ENCODE assay signal across 10 cellular contexts in genomic region chr19:46404039-46404883, GRCh38. TPM values are rescaled to one million over a fixed set of nuclear protein-coding genes. Genes with fewer than 3 reads are reported as not detected.
DNase-seq lines count a peak whose midpoint lies in the region; ATAC-seq and TF ChIP-seq lines count a peak whose summit lies in the region.
"Had no signal": no experiment of that assay in that cellular context is flagged by ENCODE, and none has a peak within 500 bp of the region (broad histone marks: within the 10 kb centered on the region; RNA-seq: fewer than 3 reads in every experiment).

No MANE protein-coding gene starts in this region.

- no peak for ATAC-seq in GM21717 (IDR thresholded peaks at IDR 0.05; ENCODE audit: unreplicated experiment)
- ATAC-seq in HG03025 (IDR thresholded peaks at IDR 0.05; ENCODE audit: low FRiP score, unreplicated experiment), result no peak

- H3K27ac ChIP-seq in SJCRH30, result peak overlapping the region; percentile 56
- H3K27ac ChIP-seq: KMS-11 had no signal

- H3K9me3 Mint-ChIP-seq in osteocyte (ENCODE audit: unreplicated experiment), result no peaks in the 10 kb centered on the region

- H3K27ac Mint-ChIP-seq in osteocyte (ENCODE audit: unreplicated experiment), result peak overlapping the region; percentile 38

- DNase-seq in ELF-1 (ENCODE audit: low read depth, low spot score), result peak; percentile 82
- DNase-seq in SJCRH30, result peak; percentile 86 to 89
- peak; percentile 61 for DNase-seq in glomerular visceral epithelial cell (ENCODE audit: extremely low spot score)
- no peak for DNase-seq in osteocyte (ENCODE audit: extremely low spot score, unreplicated experiment)
- DNase-seq in activated CD4-positive, alpha-beta T cell treated with anti-CD3 and anti-CD28 coated beads, Interleukin-2, amount 50 U/mL, for 4 hours, result no peak
- DNase-seq in central memory CD4-positive, alpha-beta T cell, result no peak

- peak overlapping the region; percentile 50 for H3K4me3 ChIP-seq in SJCRH30

- H3K9me3 ChIP-seq in SJCRH30 (replicated peaks), result no peaks in the 10 kb centered on the region

- peak overlapping the region; percentile 55 for H3K4me3 Mint-ChIP-seq in osteocyte (ENCODE audit: unreplicated experiment)

- H3K4me1 Mint-ChIP-seq in osteocyte (ENCODE audit: unreplicated experiment), result peaks cover 29% of the 10 kb centered on the region

- H3K36me3 Mint-ChIP-seq in osteocyte (ENCODE audit: unreplicated experiment), result peaks cover 5% of the 10 kb centered on the region

- H3K4me1 ChIP-seq in SJCRH30, result 0 out of 2 replicates have a peak, but pooled peaks cover 2% of the 10 kb centered on the region

- H3K36me3 ChIP-seq in SJCRH30, result no peaks in the 10 kb centered on the region

- peaks cover 3% of the 10 kb centered on the region for H3K27me3 Mint-ChIP-seq in osteocyte (ENCODE audit: unreplicated experiment)

- TF ChIP-seq CTCF in osteocyte (IDR thresholded peaks at IDR 0.05), result peak; percentile 27

- no peaks in the 10 kb centered on the region for H3K27me3 ChIP-seq in SJCRH30

RNA-seq across cellular contexts. Expression of gene CCDC8, which starts 9.1 kb away (rescaled TPM):
- total RNA-seq in SJCRH30 (2014; rRNA removed; shearing (Covaris generic)), result 39.7 and 41.8 TPM in 2 replicates
- 34.5 and 35.0 TPM in 2 replicates for total RNA-seq in osteocyte
- total RNA-seq: mononuclear cell had no signal

RNA-seq across cellular contexts. Expression of gene PNMA8C, which starts 24.5 kb away (rescaled TPM):
- 0.02 TPM in 1 of 2 replicates, not detected in the other for total RNA-seq in SJCRH30 (2014; rRNA removed; shearing (Covaris generic))
- 0.11 TPM in 1 of 2 replicates, not detected in the other for total RNA-seq in osteocyte
- total RNA-seq: mononuclear cell had no signal

RNA-seq across cellular contexts. Expression of gene PPP5C, which starts 57.4 kb away (rescaled TPM):
- total RNA-seq in SJCRH30 (2014; rRNA removed; shearing (Covaris generic)), result 97.7 and 98.1 TPM in 2 replicates
- 79.5 and 86.0 TPM in 2 replicates for total RNA-seq in osteocyte

Comparison
In these comparisons a context has a peak if more than half of its experiments do, and no peak if none do; other contexts are left out.
1. DNase-seq: peak in ELF-1 (single experiment), SJCRH30 (2 of 2) and glomerular visceral epithelial cell (single experiment); none in osteocyte (single experiment), activated CD4-positive, alpha-beta T cell treated with anti-CD3 and anti-CD28 coated beads, Interleukin-2, amount 50 U/mL, for 4 hours (0 of 2) and central memory CD4-positive, alpha-beta T cell (single experiment).